In the genomic region with DNA sequence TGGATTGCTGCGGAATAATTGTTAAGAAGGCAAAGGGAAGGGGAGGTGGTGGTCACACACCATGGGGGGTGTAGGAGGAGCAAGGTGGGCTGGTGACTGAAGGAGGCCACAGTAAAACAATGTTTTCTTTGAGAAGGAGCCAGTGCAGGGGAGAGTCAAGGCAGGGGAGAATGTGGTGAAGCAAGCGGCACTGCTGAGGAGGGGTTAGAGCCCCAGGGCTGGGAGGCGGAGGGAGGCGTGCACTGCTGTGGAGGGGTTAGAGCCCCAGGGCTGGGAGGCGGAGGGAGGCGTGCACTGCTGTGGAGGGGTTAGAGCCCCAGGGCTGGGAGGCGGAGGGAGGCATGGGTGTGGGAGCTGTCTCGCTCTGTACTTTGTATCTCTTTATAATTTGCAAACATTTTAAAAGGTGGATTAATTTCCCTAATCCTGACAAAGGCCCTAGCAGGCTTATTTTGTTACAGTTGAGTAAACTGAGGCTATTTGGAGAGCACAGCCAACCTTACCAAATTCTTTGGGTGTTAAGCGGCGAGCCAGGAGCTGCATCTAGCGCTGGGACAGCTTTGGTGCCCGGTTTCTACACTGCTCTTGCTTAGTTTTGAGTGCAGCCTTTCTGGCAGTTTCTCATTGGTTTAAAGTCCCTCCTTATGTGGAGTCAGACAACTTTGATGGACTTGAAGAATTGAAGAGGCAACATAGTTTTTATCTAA, we compare ENCODE assay signal across 21 cellular contexts. TPM values are rescaled to one million over a fixed set of nuclear protein-coding genes. Genes with fewer than 3 reads are reported as not detected.
DNase-seq lines count a peak whose midpoint lies in the region; ATAC-seq and TF ChIP-seq lines count a peak whose summit lies in the region.
"Had no signal": no experiment of that assay in that cellular context is flagged by ENCODE, and none has a peak within 500 bp of the region (broad histone marks: within the 10 kb centered on the region; RNA-seq: fewer than 3 reads in every experiment).

No MANE protein-coding gene starts in this region.

- peak; percentile 69 for DNase-seq in D341Med (ENCODE audit: low spot score)
- peak; percentile 46 for DNase-seq in WERI-Rb-1
- DNase-seq in iPS-NIHi7 (ENCODE audit: extremely low spot score), result peak; percentile 31
- DNase-seq in osteocyte (ENCODE audit: extremely low spot score, unreplicated experiment), result no peak
- no peak for DNase-seq in AML-193 (lab: John Stamatoyannopoulos, UW)
- DNase-seq in middle frontal gyrus (ENCODE audit: extremely low spot score, low spot score), result no peak
- DNase-seq: ACHN; activated CD4-positive, CD25-positive, alpha-beta regulatory T cell treated with anti-CD3 and anti-CD28 coated beads, Interleukin-2, amount 50 U/mL, for 72 hours; activated naive CD4-positive, alpha-beta T cell treated with anti-CD3 and anti-CD28 coated beads, Interleukin-2, amount 50 U/mL, for 16 hours; activated T-cell treated with anti-CD3 and anti-CD28 coated beads, Interleukin-2, amount 50 U/mL, for 48 hours; DMS 273 treated with DMSO at 0.1 percent for 48 hours; effector CD4-positive, alpha-beta T cell; gastrocnemius medialis; NCI-H1105 treated with DMSO at 0.1 percent for 48 hours; NCI-H2081; T-helper 9 cell had no signal

- H3K4me1 Mint-ChIP-seq in osteocyte (ENCODE audit: unreplicated experiment), result peaks cover 35% of the 10 kb centered on the region

- H3K27ac ChIP-seq in WERI-Rb-1, result peak overlapping the region; percentile 19; the same call in 1 of the 2 replicates
- H3K27ac ChIP-seq: esophagus muscularis mucosa, gastrocnemius medialis, prostate gland had no signal

- no peaks in the 10 kb centered on the region for H3K36me3 ChIP-seq in WERI-Rb-1
- H3K36me3 ChIP-seq: esophagus muscularis mucosa, gastrocnemius medialis, prostate gland had no signal

- H3K4me3 Mint-ChIP-seq in osteocyte (ENCODE audit: unreplicated experiment), result no peak overlapping the region
- H3K4me3 Mint-ChIP-seq: CD14-positive monocyte had no signal

- no peaks in the 10 kb centered on the region for H3K9me3 Mint-ChIP-seq in osteocyte (ENCODE audit: unreplicated experiment)
- H3K9me3 Mint-ChIP-seq: CD14-positive monocyte had no signal

- TF ChIP-seq CTCF in WERI-Rb-1 (IDR thresholded peaks at IDR 0.05; ENCODE audit: low read depth, low read length) (no peak), osteocyte (IDR thresholded peaks at IDR 0.05) (no peak)

- H3K27me3 Mint-ChIP-seq in osteocyte (ENCODE audit: unreplicated experiment), result no peaks in the 10 kb centered on the region

- H3K9me3 ChIP-seq in WERI-Rb-1 (ENCODE audit: severe bottlenecking), result no peaks in the 10 kb centered on the region
- H3K9me3 ChIP-seq: esophagus muscularis mucosa, gastrocnemius medialis, prostate gland had no signal

- peak overlapping the region; percentile 7 for H3K27ac Mint-ChIP-seq in osteocyte (ENCODE audit: unreplicated experiment)
- H3K27ac Mint-ChIP-seq: CD14-positive monocyte had no signal

- ATAC-seq in HG03571 (IDR thresholded peaks at IDR 0.05; ENCODE audit: unreplicated experiment) (no peak), GM18520 (IDR thresholded peaks at IDR 0.05; ENCODE audit: unreplicated experiment) (no peak)
- ATAC-seq: gastrocnemius medialis had no signal

- peak overlapping the region; percentile 11; the same call in 1 of the 2 replicates for H3K4me3 ChIP-seq in WERI-Rb-1 (ENCODE audit: low read depth, low read length)
- H3K4me3 ChIP-seq: esophagus muscularis mucosa, gastrocnemius medialis, prostate gland had no signal

- no peaks in the 10 kb centered on the region for H3K36me3 Mint-ChIP-seq in osteocyte (ENCODE audit: unreplicated experiment)

- no peaks in the 10 kb centered on the region for H3K27me3 ChIP-seq in WERI-Rb-1 (ENCODE audit: insufficient read depth, low read depth, severe bottlenecking)
- H3K27me3 ChIP-seq: esophagus muscularis mucosa, gastrocnemius medialis had no signal

RNA-seq across cellular contexts. Expression of a gene that starts 20.9 kb away (rescaled TPM):
- total RNA-seq in osteocyte, result 36.0 and 37.1 TPM in 2 replicates

Comparison
In these comparisons a context has a peak if more than half of its experiments do, and no peak if none do; other contexts are left out.
1. DNase-seq: peak in D341Med (single experiment), WERI-Rb-1 (single experiment) and iPS-NIHi7 (single experiment); none in osteocyte (single experiment), AML-193 (0 of 2) and middle frontal gyrus (single experiment).